ENCODE assay signal across 1 cellular context in genomic region chr19:23407597-23407996, GRCh38.
TF ChIP-seq lines count a peak whose summit lies in the region.

No MANE protein-coding gene starts in this region.

TF ChIP-seq in IMR-90, 13 proteins besides CTCF, POLR2A, EP300 and RAD21 (continued from another document):
- no peak for TF ChIP-seq ELK1 (IDR thresholded peaks at IDR 0.05; ENCODE audit: borderline replicate concordance, low read depth, low read length)
